8 cellular contexts compared by ENCODE assay signal in the genomic region with DNA sequence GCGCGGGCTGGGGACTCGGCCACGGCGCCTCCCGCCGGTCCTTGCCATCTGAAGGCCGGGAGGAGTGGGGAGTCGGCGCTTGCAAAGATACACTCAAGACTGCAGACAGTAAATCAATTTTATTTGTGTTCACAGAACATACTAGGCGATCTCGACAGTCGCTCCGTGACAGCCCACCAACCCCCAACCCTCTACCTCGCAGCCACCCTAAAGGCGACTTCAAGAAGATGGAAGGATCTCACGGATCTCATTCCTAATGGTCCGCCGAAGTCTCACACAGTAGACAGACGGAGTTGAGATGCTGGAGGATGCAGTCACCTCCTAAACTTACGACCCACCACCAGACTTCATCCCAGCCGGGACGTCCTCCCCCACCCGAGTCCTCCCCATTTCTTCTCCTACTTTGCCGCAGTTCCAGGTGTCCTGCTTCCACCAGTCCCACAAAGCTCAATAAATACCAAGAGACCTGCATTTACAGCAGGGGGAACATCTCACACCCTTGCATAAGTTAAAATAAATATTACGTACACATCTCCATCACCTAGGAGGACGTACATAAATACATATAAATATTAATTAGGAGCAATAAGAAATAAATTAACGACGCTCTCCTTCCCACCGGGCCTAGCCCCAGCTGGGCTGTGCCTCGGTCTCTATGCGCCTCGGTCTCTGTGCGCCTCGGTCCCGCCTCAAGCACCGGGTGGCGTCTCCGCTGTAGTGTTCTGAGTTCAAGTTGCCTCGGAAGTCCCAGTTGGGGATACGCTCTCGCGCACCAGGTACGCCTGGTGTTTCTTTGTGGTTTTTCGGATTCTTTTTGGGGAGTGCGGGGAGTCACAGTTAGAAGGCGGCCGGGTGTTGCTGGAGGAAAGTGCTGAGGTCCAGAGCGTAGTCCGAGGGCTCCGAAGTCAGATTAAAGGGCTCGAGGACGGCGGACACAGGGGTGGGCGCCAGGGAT. TPM values are rescaled to one million over a fixed set of nuclear protein-coding genes. Genes with fewer than 3 reads are reported as not detected.
A peak's percentile ranks its signal among the peaks of the same experiment; 100 is the strongest.
DNase-seq lines count a peak whose midpoint lies in the region; TF ChIP-seq lines count a peak whose summit lies in the region.

No MANE protein-coding gene starts in this region.

- peak; percentile 80 for DNase-seq in activated effector memory CD4-positive, alpha-beta T cell treated with anti-CD3 and anti-CD28 coated beads, Interleukin-2, amount 50 U/mL, for 16 hours
- no peak for DNase-seq in activated effector memory CD4-positive, alpha-beta T cell treated with Interleukin-2 at 50 U/mL for 16 hours
- DNase-seq in MG63 = no peak
- no peak for DNase-seq in left ventricle myocardium inferior
- DNase-seq in sigmoid colon = peak; percentile 79
- DNase-seq in NCI-H2196 (lab: John Stamatoyannopoulos, UW; ENCODE audit: unreplicated experiment) = no peak
- no peak for DNase-seq in NCI-H187 treated with DMSO at 0.1 percent for 48 hours (lab: John Stamatoyannopoulos, UW)

- H3K9me3 ChIP-seq in MG63 (no peaks in the 10 kb centered on the region), left ventricle myocardium inferior (replicated peaks) (no peaks in the 10 kb centered on the region), sigmoid colon (no peaks in the 10 kb centered on the region)

- H3K9me3 Mint-ChIP-seq in activated naive CD4-positive, alpha-beta T cell treated with anti-CD3 and anti-CD28 coated beads, Interleukin-2, amount 50 U/mL, for 24 hours = no peaks in the 10 kb centered on the region

- intact Hi-C loops in left ventricle myocardium inferior (cut with micrococcal nuclease) = loop anchor here (10.0 kb wide), 2 partner anchors 81 to 141 kb away; a partner anchor contains a TSS
- intact Hi-C loops in sigmoid colon (cut with DNase I) = loop anchor here (2.0 to 10.0 kb wide), 5 partner anchors 37 to 341 kb away; a partner anchor contains a TSS

- peak overlapping the region; percentile 96 for H3K27ac Mint-ChIP-seq in activated naive CD4-positive, alpha-beta T cell treated with anti-CD3 and anti-CD28 coated beads, Interleukin-2, amount 50 U/mL, for 24 hours

- peaks cover 41% of the 10 kb centered on the region for H3K36me3 ChIP-seq in MG63
- peaks cover 30% of the 10 kb centered on the region for H3K36me3 ChIP-seq in left ventricle myocardium inferior
- H3K36me3 ChIP-seq in sigmoid colon = peaks cover 7 to 29% (median 18%) of the 10 kb centered on the region in 4 donors

- TF ChIP-seq POLR2A in sigmoid colon (IDR thresholded peaks at IDR 0.05) = no peak

- H3K4me1 ChIP-seq in left ventricle myocardium inferior = peaks cover 73% of the 10 kb centered on the region
- peaks cover 3 to 52% (median 39%) of the 10 kb centered on the region in 4 donors for H3K4me1 ChIP-seq in sigmoid colon

- H3K4me1 Mint-ChIP-seq in activated naive CD4-positive, alpha-beta T cell treated with anti-CD3 and anti-CD28 coated beads, Interleukin-2, amount 50 U/mL, for 24 hours = peaks cover 71% of the 10 kb centered on the region

- peak overlapping the region; percentile 64 for H3K4me3 ChIP-seq in MG63
- peak overlapping the region; percentile 93 for H3K4me3 ChIP-seq in left ventricle myocardium inferior
- peak overlapping the region; percentile 71 to 90 (median 82) for H3K4me3 ChIP-seq in sigmoid colon

- WGBS in sigmoid colon, 2 donors = 1 to 3% methylated on average over 55 of the region's 55 CpGs

- TF ChIP-seq EP300 in sigmoid colon (IDR thresholded peaks at IDR 0.05) = no peak

- H3K27me3 Mint-ChIP-seq in activated naive CD4-positive, alpha-beta T cell treated with anti-CD3 and anti-CD28 coated beads, Interleukin-2, amount 50 U/mL, for 24 hours = no peaks in the 10 kb centered on the region

- peaks cover 22% of the 10 kb centered on the region for H3K36me3 Mint-ChIP-seq in activated naive CD4-positive, alpha-beta T cell treated with anti-CD3 and anti-CD28 coated beads, Interleukin-2, amount 50 U/mL, for 24 hours

- peak overlapping the region; percentile 97 for H3K4me3 Mint-ChIP-seq in activated naive CD4-positive, alpha-beta T cell treated with anti-CD3 and anti-CD28 coated beads, Interleukin-2, amount 50 U/mL, for 24 hours

- H3K27me3 ChIP-seq in MG63 (no peaks in the 10 kb centered on the region), left ventricle myocardium inferior (ENCODE audit: low read depth) (no peaks in the 10 kb centered on the region), sigmoid colon (no peaks in the 10 kb centered on the region)

- no peak for TF ChIP-seq CTCF in left ventricle myocardium inferior (IDR thresholded peaks at IDR 0.05; ENCODE audit: borderline replicate concordance)
- no peak for TF ChIP-seq CTCF in sigmoid colon (IDR thresholded peaks at IDR 0.05)

- H3K27ac ChIP-seq in left ventricle myocardium inferior (replicated peaks) (peak overlapping the region; percentile 98), sigmoid colon (peak overlapping the region; percentile 90 to 98 (median 96))

RNA-seq across cellular contexts. Expression of a gene that starts 0.9 kb away (rescaled TPM):
- total RNA-seq in MG63 (2014; rRNA removed; shearing (Covaris generic); ENCODE audit: low replicate concordance) = 111 and 137 TPM in 2 replicates
- total RNA-seq in left ventricle myocardium inferior = 223 TPM
- 100 to 1,000 TPM; 141 to 206 (median 160) TPM for total RNA-seq in sigmoid colon
- 100 to 1,000 TPM; 174 to 194 (median 188) TPM for polyA plus RNA-seq in sigmoid colon

RNA-seq across cellular contexts. Expression of a gene that starts 1.0 kb away (rescaled TPM):
- total RNA-seq in MG63 (2014; rRNA removed; shearing (Covaris generic); ENCODE audit: low replicate concordance) = 53.6 and 54.6 TPM in 2 replicates
- total RNA-seq in left ventricle myocardium inferior = 41.4 TPM
- total RNA-seq in sigmoid colon = 10 to 100 TPM; 20.1 to 65.3 (median 21.9) TPM
- 100 to 1,000 TPM; 133 to 193 (median 153) TPM for polyA plus RNA-seq in sigmoid colon

RNA-seq across cellular contexts. Expression of a gene that starts 23.2 kb away (rescaled TPM):
- 241 and 386 TPM in 2 replicates for total RNA-seq in MG63 (2014; rRNA removed; shearing (Covaris generic); ENCODE audit: low replicate concordance)
- total RNA-seq in left ventricle myocardium inferior (187 TPM), sigmoid colon (100 to 1,000 TPM; 245 to 287 (median 267) TPM)
- polyA plus RNA-seq in sigmoid colon = 100 to 1,000 TPM in 2 of 3 donors, 10 to 100 TPM in 1; 96.1 to 306 (median 111) TPM

RNA-seq across cellular contexts. Expression of a gene that starts 26.3 kb away (rescaled TPM):
- total RNA-seq in MG63 (2014; rRNA removed; shearing (Covaris generic); ENCODE audit: low replicate concordance) = 5.4 and 10.8 TPM in 2 replicates
- total RNA-seq in left ventricle myocardium inferior = 14.1 TPM
- 10 to 100 TPM in 1 of 4 donors, 1 to 10 TPM in 3; 5.4 to 16.1 (median 6.7) TPM for total RNA-seq in sigmoid colon
- 10 to 100 TPM in 1 of 3 donors, 1 to 10 TPM in 2; 1.8 to 17.4 (median 3.7) TPM for polyA plus RNA-seq in sigmoid colon

RNA-seq across cellular contexts. Expression of a gene that starts 52.6 kb away (rescaled TPM):
- 0.25 and 3.4 TPM in 2 replicates for total RNA-seq in MG63 (2014; rRNA removed; shearing (Covaris generic); ENCODE audit: low replicate concordance)
- total RNA-seq in left ventricle myocardium inferior (3.7 TPM), sigmoid colon (1 to 10 TPM; 2.4 to 9.7 (median 5.0) TPM)
- 10 to 100 TPM in 1 of 3 donors, 1 to 10 TPM in 2; 1.8 to 13.8 (median 2.8) TPM for polyA plus RNA-seq in sigmoid colon

Comparison
In these comparisons a context has a peak if more than half of its experiments do, and no peak if none do; other contexts are left out.
1. DNase-seq: peak in activated effector memory CD4-positive, alpha-beta T cell treated with anti-CD3 and anti-CD28 coated beads, Interleukin-2, amount 50 U/mL, for 16 hours (single experiment) and sigmoid colon (single experiment); none in activated effector memory CD4-positive, alpha-beta T cell treated with Interleukin-2 at 50 U/mL for 16 hours (single experiment), MG63 (single experiment), left ventricle myocardium inferior (single experiment), NCI-H2196 (single experiment) and NCI-H187 treated with DMSO at 0.1 percent for 48 hours (single experiment).
2. Peak in every context shown above with its lines, with median percentiles within 50 percentile points of each other: H3K4me3 ChIP-seq.